8 cellular contexts compared by ENCODE assay signal in genomic region chr15:68204776-68205557, GRCh38. TPM values are rescaled to one million over a fixed set of nuclear protein-coding genes. Genes with fewer than 3 reads are reported as not detected.
A peak's percentile ranks its signal among the peaks of the same experiment; 100 is the strongest.
DNase-seq lines count a peak whose midpoint lies in the region; ATAC-seq, FAIRE-seq and TF ChIP-seq lines count a peak whose summit lies in the region.

A gene with protein sequence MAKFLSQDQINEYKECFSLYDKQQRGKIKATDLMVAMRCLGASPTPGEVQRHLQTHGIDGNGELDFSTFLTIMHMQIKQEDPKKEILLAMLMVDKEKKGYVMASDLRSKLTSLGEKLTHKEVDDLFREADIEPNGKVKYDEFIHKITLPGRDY (minus strand): TSS chr15:68205332. CDS start chr15:68205247, 85 bp downstream.

- CTCF ChIA-PET in A549 (lab: Yijun Ruan, JAX): interaction anchor here (0.6 to 2.7 kb wide), 3 partner anchors 10 to 906 kb away, joined by 3 to 9 read pairs (median 4); no protein-coding TSS in a partner anchor

- H3K4me2 ChIP-seq in A549: no peak within 1 kb of the TSS

- peak within 1 kb of the TSS; percentile 8 for H3K27ac Mint-ChIP-seq in mesothelial cell of epicardium

- H3K4me3 Mint-ChIP-seq in mesothelial cell of epicardium: no peak within 1 kb of the TSS

- WGBS in A549 (ENCODE audit: missing lambda C conversion rate): 80% methylated on average over 16 of the region's 16 CpGs

- no peak for FAIRE-seq in A549 (lab: Jason Lieb, UNC)

- TF ChIP-seq RAD21 in A549 (conservative IDR thresholded peaks at IDR 0.05 in 1 of 2, IDR thresholded peaks at IDR 0.05 in 1 of 2): no peak

- H3K9me3 ChIP-seq in A549: no peaks in the 10 kb centered on the region

- H3K4me3 ChIP-seq in A549: no peak within 1 kb of the TSS

- 0 out of 6 replicates have a peak within 1 kb of the TSS, but pooled peaks of 1 of the 2 experiments have one; percentile 13 for H3K27ac ChIP-seq in A549

- DNase-seq in A549 (ENCODE audit: low read depth in 1 of 2, low spot score in 1 of 2): peak in 1 of 2 experiments; percentile 25
- DNase-seq in Kasumi-1 (lab: John Stamatoyannopoulos, UW): peak; percentile 46 to 58
- DNase-seq in cerebellar cortex (ENCODE audit: low spot score): peak; percentile 88
- no peak for DNase-seq in mesothelial cell of epicardium (ENCODE audit: low spot score in 2 of 2, unreplicated experiment in 2 of 2)
- DNase-seq in glomerular visceral epithelial cell (ENCODE audit: extremely low spot score): no peak
- DNase-seq in activated CD4-positive, CD25-positive, alpha-beta regulatory T cell treated with anti-CD3 and anti-CD28 coated beads, Interleukin-2, amount 50 U/mL, for 72 hours: no peak

- H3K4me1 ChIP-seq in A549: peaks cover 4% of the 10 kb centered on the region; the same call in 1 of the 3 replicates

- no peaks in the 10 kb centered on the region for H3K9me3 Mint-ChIP-seq in mesothelial cell of epicardium

- ATAC-seq in A549: no peak
- no peak for ATAC-seq in GM18511 (IDR thresholded peaks at IDR 0.05; ENCODE audit: unreplicated experiment)
- ATAC-seq in HG03135 (IDR thresholded peaks at IDR 0.05; ENCODE audit: unreplicated experiment): no peak

- H3K27me3 Mint-ChIP-seq in mesothelial cell of epicardium (ENCODE audit: low read depth): no peaks in the 10 kb centered on the region

- POLR2A ChIA-PET in A549 (lab: Yijun Ruan, JAX): no interaction called here

- peaks cover 27% of the 10 kb centered on the region for H3K4me1 Mint-ChIP-seq in mesothelial cell of epicardium

- no peak for TF ChIP-seq POLR2A in A549 (IDR thresholded peaks at IDR 0.05; ENCODE audit: low read length)

- no peaks in the 10 kb centered on the region for H3K36me3 Mint-ChIP-seq in mesothelial cell of epicardium

- TF ChIP-seq CTCF in A549 (IDR thresholded peaks at IDR 0.05): no peak
- TF ChIP-seq CTCF in mesothelial cell of epicardium (IDR thresholded peaks at IDR 0.05; ENCODE audit: unreplicated experiment): no peak

- TF ChIP-seq EP300 in A549 (IDR thresholded peaks at IDR 0.05): no peak

TF ChIP-seq in A549, 52 proteins besides CTCF, POLR2A, EP300 and RAD21:
- no peak for TF ChIP-seq NR3C1 (IDR thresholded peaks at IDR 0.05)
- TF ChIP-seq, protein P1, sequence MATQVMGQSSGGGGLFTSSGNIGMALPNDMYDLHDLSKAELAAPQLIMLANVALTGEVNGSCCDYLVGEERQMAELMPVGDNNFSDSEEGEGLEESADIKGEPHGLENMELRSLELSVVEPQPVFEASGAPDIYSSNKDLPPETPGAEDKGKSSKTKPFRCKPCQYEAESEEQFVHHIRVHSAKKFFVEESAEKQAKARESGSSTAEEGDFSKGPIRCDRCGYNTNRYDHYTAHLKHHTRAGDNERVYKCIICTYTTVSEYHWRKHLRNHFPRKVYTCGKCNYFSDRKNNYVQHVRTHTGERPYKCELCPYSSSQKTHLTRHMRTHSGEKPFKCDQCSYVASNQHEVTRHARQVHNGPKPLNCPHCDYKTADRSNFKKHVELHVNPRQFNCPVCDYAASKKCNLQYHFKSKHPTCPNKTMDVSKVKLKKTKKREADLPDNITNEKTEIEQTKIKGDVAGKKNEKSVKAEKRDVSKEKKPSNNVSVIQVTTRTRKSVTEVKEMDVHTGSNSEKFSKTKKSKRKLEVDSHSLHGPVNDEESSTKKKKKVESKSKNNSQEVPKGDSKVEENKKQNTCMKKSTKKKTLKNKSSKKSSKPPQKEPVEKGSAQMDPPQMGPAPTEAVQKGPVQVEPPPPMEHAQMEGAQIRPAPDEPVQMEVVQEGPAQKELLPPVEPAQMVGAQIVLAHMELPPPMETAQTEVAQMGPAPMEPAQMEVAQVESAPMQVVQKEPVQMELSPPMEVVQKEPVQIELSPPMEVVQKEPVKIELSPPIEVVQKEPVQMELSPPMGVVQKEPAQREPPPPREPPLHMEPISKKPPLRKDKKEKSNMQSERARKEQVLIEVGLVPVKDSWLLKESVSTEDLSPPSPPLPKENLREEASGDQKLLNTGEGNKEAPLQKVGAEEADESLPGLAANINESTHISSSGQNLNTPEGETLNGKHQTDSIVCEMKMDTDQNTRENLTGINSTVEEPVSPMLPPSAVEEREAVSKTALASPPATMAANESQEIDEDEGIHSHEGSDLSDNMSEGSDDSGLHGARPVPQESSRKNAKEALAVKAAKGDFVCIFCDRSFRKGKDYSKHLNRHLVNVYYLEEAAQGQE (IDR thresholded peaks at IDR 0.05): no peak
- TF ChIP-seq NPAS2 (CRISPR knock-in tag; IDR thresholded peaks at IDR 0.05; ENCODE audit: borderline replicate concordance): no peak
- TF ChIP-seq MAFK (IDR thresholded peaks at IDR 0.05; ENCODE audit: partially characterized antibody): peak; percentile 43
- no peak for TF ChIP-seq HOXB13 (CRISPR knock-in tag; IDR thresholded peaks at IDR 0.05; ENCODE audit: low read depth)
TF ChIP-seq in A549: peak in this region for 1.

RNA-seq across cellular contexts. Expression of the gene that starts here (rescaled TPM):
- polyA plus RNA-seq in A549 (2011; rRNA removed) (10.4 and 18.2 TPM in 2 replicates), A549 (2017; fragmentation: RNase III; extraction: RNeasy Plus Mini Kit Qiagen cat#74134 plus additional on column Dnase treatment) (11.0 to 13.8 TPM (median 12.1 TPM) in 3 replicates)
- polyA plus RNA-seq in A549 (2012; cell fraction: cytosol; rRNA removed): 4.7 and 6.3 TPM in 2 replicates
- polyA plus RNA-seq in A549 (2012; cell fraction: nucleus; rRNA removed): 16.2 and 20.8 TPM in 2 replicates
- 3.2 and 3.8 TPM in 2 replicates for polyA minus RNA-seq in A549 (2011; rRNA and poly(A)+ RNA removed)
- 8.3 to 10.2 TPM (median 8.4 TPM) in 3 replicates for total RNA-seq in mesothelial cell of epicardium

Comparison
In these comparisons a context has a peak if more than half of its experiments do, and no peak if none do; other contexts are left out.
1. DNase-seq: peak in Kasumi-1 (2 of 2) and cerebellar cortex (single experiment); none in mesothelial cell of epicardium (0 of 2), glomerular visceral epithelial cell (single experiment) and activated CD4-positive, CD25-positive, alpha-beta regulatory T cell treated with anti-CD3 and anti-CD28 coated beads, Interleukin-2, amount 50 U/mL, for 72 hours (single experiment).